ENCODE assay signal across 8 cellular contexts in the genomic region with DNA sequence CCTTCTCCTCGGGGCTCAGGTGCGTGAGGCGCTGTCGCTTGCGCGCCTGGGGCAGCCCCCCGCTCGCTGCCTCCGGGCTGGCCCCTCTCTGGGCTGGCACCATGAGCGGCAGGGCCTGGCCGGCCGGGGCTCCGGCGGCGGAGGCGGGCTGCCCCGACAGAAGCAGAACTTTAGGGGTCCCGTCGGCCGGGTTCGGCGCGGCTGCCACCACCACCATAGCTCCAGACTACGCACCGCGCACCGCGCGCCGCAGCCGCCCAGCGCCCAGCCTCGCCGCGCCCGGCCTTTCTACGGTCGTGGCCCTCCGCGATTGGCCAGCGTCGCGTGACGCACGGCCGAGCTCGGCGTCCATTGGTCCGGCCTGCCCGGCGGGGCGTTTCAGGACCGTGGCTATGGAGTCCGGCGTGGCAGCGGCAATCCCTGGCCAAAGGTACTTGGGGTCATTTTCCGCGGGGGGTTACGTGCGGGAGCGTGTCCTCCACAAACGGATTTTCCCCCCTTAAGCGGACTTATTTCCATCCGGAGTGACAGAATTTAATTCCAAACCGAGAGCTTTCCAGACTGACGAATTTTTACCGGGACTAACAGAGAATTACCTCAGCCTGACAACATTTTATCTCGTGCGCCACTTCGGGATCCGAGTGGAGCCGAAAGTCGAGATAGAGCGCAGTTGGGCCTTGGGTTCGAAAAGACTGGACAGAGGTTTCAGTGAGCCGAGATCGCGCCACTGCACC. TPM values are rescaled to one million over a fixed set of nuclear protein-coding genes. Genes with fewer than 3 reads are reported as not detected.
DNase-seq lines count a peak whose midpoint lies in the region; ATAC-seq and TF ChIP-seq lines count a peak whose summit lies in the region.

A gene (minus strand): TSS at position 262 of the 734 bp plus-strand sequence.

- H3K18ac ChIP-seq in trophoblast cell (ENCODE audit: low read length), result peak within 1 kb of the TSS; percentile 99

- ATAC-seq in HG02610 (IDR thresholded peaks at IDR 0.05; ENCODE audit: unreplicated experiment) (peak; percentile 83), T-cell (replicated peaks in 1 of 4) (peak; percentile 94 to 97 (median 96))

- CTCF ChIA-PET in T-cell (lab: Charles Lee), result interaction anchor here in 1 of 2 donors (1.1 to 4.9 kb wide), 4 partner anchors 10 to 32 kb away, joined by 3 to 35 read pairs (median 8); no protein-coding TSS in a partner anchor

- H4K91ac ChIP-seq in trophoblast cell (ENCODE audit: low read depth, low read length), result peak within 1 kb of the TSS; percentile 99

- peak within 1 kb of the TSS; percentile 93 for H4K12ac ChIP-seq in trophoblast cell (ENCODE audit: low read depth, low read length)

- POLR2A ChIA-PET in T-cell (lab: Charles Lee), result interaction anchor here (0.5 to 2.8 kb wide), 11 partner anchors 9 to 1522 kb away, joined by 3 to 23 read pairs (median 5); a partner anchor contains a TSS

- peaks cover 27% of the 10 kb centered on the region for H3K36me3 Mint-ChIP-seq in T-cell

- no peaks in the 10 kb centered on the region for H3K9me3 Mint-ChIP-seq in T-cell

- peaks cover 49 to 60% (median 58%) of the 10 kb centered on the region in 3 donors for H3K4me1 Mint-ChIP-seq in T-cell

- H2BK120ac ChIP-seq in trophoblast cell (ENCODE audit: insufficient read depth, low read length, poor library complexity), result peak within 1 kb of the TSS; percentile 98

- H3K4me2 ChIP-seq in trophoblast cell (ENCODE audit: low read length), result peak within 1 kb of the TSS; percentile 87

- peak within 1 kb of the TSS; percentile 99 for H3K14ac ChIP-seq in trophoblast cell (ENCODE audit: low read length)

- TF ChIP-seq POLR2A in GM10847 (IDR thresholded peaks at IDR 0.05; ENCODE audit: extremely low read depth, insufficient read length), result peak; percentile 93
- peak; percentile 99 to 100 for TF ChIP-seq POLR2A in tibial nerve (IDR thresholded peaks at IDR 0.05)

- H4K8ac ChIP-seq in trophoblast cell (ENCODE audit: low read depth, low read length), result peak within 1 kb of the TSS; percentile 98

- peaks cover 14% of the 10 kb centered on the region for H3K79me1 ChIP-seq in trophoblast cell (ENCODE audit: low read length)

- peak within 1 kb of the TSS; percentile 98 to 99 for H3K27ac Mint-ChIP-seq in T-cell

- H3K9ac ChIP-seq in trophoblast cell (ENCODE audit: low read length), result peak within 1 kb of the TSS; percentile 94

- H2AFZ ChIP-seq in trophoblast cell (ENCODE audit: insufficient read depth, low read length, poor library complexity), result peak within 1 kb of the TSS; percentile 63

- H3K36me3 ChIP-seq in trophoblast cell (ENCODE audit: control insufficient read depth in 1 of 2, insufficient read depth in 2 of 2, low read length in 2 of 2), result peaks cover 15 to 18% of the 10 kb centered on the region in 2 experiments
- peaks cover 0 to 23% (median 17%) of the 10 kb centered on the region in 3 donors for H3K36me3 ChIP-seq in tibial nerve

- H2BK5ac ChIP-seq in trophoblast cell (ENCODE audit: low read depth, low read length, poor library complexity), result peak within 1 kb of the TSS; percentile 99

- DNase-seq in NCI-H1092 treated with DMSO at 0.1 percent for 48 hours (lab: John Stamatoyannopoulos, UW), result peak; percentile 87
- peak; percentile 69 to 90 (median 82) for DNase-seq in T-cell
- peak; percentile 98 for DNase-seq in cardiac septum (ENCODE audit: low spot score)
- DNase-seq in trophoblast cell, result peak; percentile 96 to 98
- peak; percentile 90 to 91 for DNase-seq in tibial nerve (ENCODE audit: low spot score in 2 of 2)

- peak within 1 kb of the TSS; percentile 88 for H3K4me3 ChIP-seq in trophoblast cell (ENCODE audit: low read depth, low read length)
- H3K4me3 ChIP-seq in tibial nerve, result peak within 1 kb of the TSS; percentile 76 to 99 (median 88)

- H2AK5ac ChIP-seq in trophoblast cell (ENCODE audit: low read length), result peak within 1 kb of the TSS; percentile 95

- H3K27me3 ChIP-seq in trophoblast cell (ENCODE audit: insufficient read depth, low read length) (no peaks in the 10 kb centered on the region), tibial nerve (no peaks in the 10 kb centered on the region)

- intact Hi-C loops in cardiac septum (cut with DNase I), result loop anchor here (1.0 kb wide), 1 partner anchor 28 kb away; a partner anchor contains a TSS

- H3K4ac ChIP-seq in trophoblast cell (ENCODE audit: low read depth, low read length), result peak within 1 kb of the TSS; percentile 98

- no peak within 1 kb of the TSS for H3K23ac ChIP-seq in trophoblast cell (ENCODE audit: low read length)

- 0 to 1% (median 1%) methylated on average over 70 to 78 of the region's 78 CpGs for WGBS in adipose tissue, 3 donors
- no CpG with 5 or more reads among the region's 78 CpGs for WGBS in trophoblast cell (ENCODE audit: extremely low coverage, insufficient coverage, insufficient read length)
- WGBS in tibial nerve, 2 donors, result 0 to 1% methylated on average over 37 to 43 of the region's 78 CpGs

- TF ChIP-seq CTCF in tibial nerve (IDR thresholded peaks at IDR 0.05), result peak in 2 of 5 experiments; percentile 41 to 56

- H3K27ac ChIP-seq in adipose tissue (ENCODE audit: low read depth, low read length) (peak within 1 kb of the TSS; percentile 100), trophoblast cell (ENCODE audit: low read depth, low read length) (peak within 1 kb of the TSS; percentile 89), tibial nerve (peak within 1 kb of the TSS; percentile 98 to 100 (median 100))

- H3K4me3 Mint-ChIP-seq in T-cell, result peak within 1 kb of the TSS; percentile 92 to 97 (median 94)

- H3K79me2 ChIP-seq in trophoblast cell (ENCODE audit: control insufficient read depth, insufficient read depth, low read length, poor library complexity), result peaks cover 11% of the 10 kb centered on the region

- H3K9me3 ChIP-seq in trophoblast cell (ENCODE audit: insufficient read depth, low read depth, low read length) (no peaks in the 10 kb centered on the region), tibial nerve (no peaks in the 10 kb centered on the region)

- no peak within 1 kb of the TSS for H2BK12ac ChIP-seq in trophoblast cell (ENCODE audit: low read length)

- peak in 1 of 2 donors; percentile 94 for TF ChIP-seq EP300 in tibial nerve (IDR thresholded peaks at IDR 0.05)

- no peaks in the 10 kb centered on the region for H3K27me3 Mint-ChIP-seq in T-cell

- H3K4me1 ChIP-seq in trophoblast cell (ENCODE audit: control insufficient read depth in 1 of 2, insufficient read depth in 2 of 2, low read length in 2 of 2) (peaks cover 0 to 2% of the 10 kb centered on the region in 2 experiments), tibial nerve (peaks cover 0 to 64% (median 30%) of the 10 kb centered on the region in 4 donors)

RNA-seq across cellular contexts. Expression of the gene that starts here (rescaled TPM):
- total RNA-seq in T-cell (100 to 1,000 TPM; 132 to 205 (median 140) TPM), cardiac septum (81.2 TPM), tibial nerve (100 to 1,000 TPM in 3 of 4 donors, 10 to 100 TPM in 1; 65.6 to 113 (median 111) TPM)
- 100 to 1,000 TPM in 2 of 3 donors, 10 to 100 TPM in 1; 79.1 to 733 (median 151) TPM for polyA plus RNA-seq in adipose tissue
- 333 and 362 TPM in 2 replicates for polyA plus RNA-seq in trophoblast cell (2013)

Comparison
In these comparisons a context has a peak if more than half of its experiments do, and no peak if none do; other contexts are left out.
1. Peak in every context shown above with its lines: DNase-seq, ATAC-seq, H3K4me3 ChIP-seq and H3K27ac ChIP-seq.